ENCODE assay signal across 10 cellular contexts in genomic region chr1:35857830-35858229, GRCh38. TPM values are rescaled to one million over a fixed set of nuclear protein-coding genes. Genes with fewer than 3 reads are reported as not detected.
DNase-seq lines count a peak whose midpoint lies in the region; ATAC-seq, FAIRE-seq and TF ChIP-seq lines count a peak whose summit lies in the region.
"Had no signal": no experiment of that assay in that cellular context is flagged by ENCODE, and none has a peak within 500 bp of the region (broad histone marks: within the 10 kb centered on the region; RNA-seq: fewer than 3 reads in every experiment).

No MANE protein-coding gene starts in this region.

- TF ChIP-seq CTCF in Calu3 (IDR thresholded peaks at IDR 0.05; ENCODE audit: unreplicated experiment) (no peak), gastroesophageal sphincter (IDR thresholded peaks at IDR 0.05) (peak in 1 of 4 experiments; percentile 13)

- ATAC-seq in left colon: peak; percentile 68
- ATAC-seq in HG03175 (IDR thresholded peaks at IDR 0.05; ENCODE audit: unreplicated experiment): no peak
- no peak for ATAC-seq in gastroesophageal sphincter

- CTCF ChIA-PET in Calu3 (lab: Charles Lee): no interaction called here

- H3K27me3 ChIP-seq in gastroesophageal sphincter: no peaks in the 10 kb centered on the region

- no peak for TF ChIP-seq EP300 in gastroesophageal sphincter (IDR thresholded peaks at IDR 0.05)

- no peak overlapping the region for H3K4me3 ChIP-seq in gastroesophageal sphincter

- no peak overlapping the region for H3K27ac ChIP-seq in gastroesophageal sphincter

- intact Hi-C loops in Calu3 (cut with micrococcal nuclease; ENCODE audit: unreplicated experiment) (no loop called here), left colon (cut with DNase I, micrococcal nuclease) (no loop called here)

- H3K27me3 Mint-ChIP-seq in Calu3 (ENCODE audit: unreplicated experiment): no peaks in the 10 kb centered on the region

- H3K9me3 Mint-ChIP-seq in Calu3 (ENCODE audit: low read depth, unreplicated experiment): no peaks in the 10 kb centered on the region
- H3K9me3 Mint-ChIP-seq: T-helper 1 cell treated with Interleukin-12 subunit alpha and Interleukin-12 subunit beta and Interleukin-4 antibody, amounts not matched to agents 30 μg/mL and 1 μg/mL, for 36 hours had no signal

- H3K4me3 Mint-ChIP-seq in Calu3 (ENCODE audit: low read depth, unreplicated experiment): no peak overlapping the region
- H3K4me3 Mint-ChIP-seq: T-helper 1 cell treated with Interleukin-12 subunit alpha and Interleukin-12 subunit beta and Interleukin-4 antibody, amounts not matched to agents 30 μg/mL and 1 μg/mL, for 36 hours had no signal

- H3K36me3 Mint-ChIP-seq in Calu3 (ENCODE audit: insufficient read depth, unreplicated experiment): no peaks in the 10 kb centered on the region

- peak; percentile 69 for FAIRE-seq in TTC549 (lab: Jason Lieb, UNC)

- no peaks in the 10 kb centered on the region for H3K4me1 Mint-ChIP-seq in Calu3 (ENCODE audit: low read depth, unreplicated experiment)

- no TSS peak for BruUV-seq in Calu3 (replicated peaks; lab: Mats Ljungman, UMichigan)

- no peak for TF ChIP-seq POLR2A in gastroesophageal sphincter (IDR thresholded peaks at IDR 0.05)

- peak; percentile 2 for DNase-seq in Calu3
- DNase-seq in HT-29 (ENCODE audit: low spot score): peak; percentile 33
- DNase-seq in left colon: peak in 1 of 2 donors; percentile 19
- DNase-seq in glomerular visceral epithelial cell (ENCODE audit: extremely low spot score): no peak
- no peak for DNase-seq in activated effector memory CD4-positive, alpha-beta T cell treated with Interleukin-2 at 50 U/mL for 16 hours
- DNase-seq: stimulated activated CD4-positive, alpha-beta T cell treated with anti-CD3 and anti-CD28 coated beads, Interleukin-2, amount 100 ng/mL, for 48 hours had no signal

- H3K36me3 ChIP-seq in gastroesophageal sphincter: peaks cover 0 to 40% of the 10 kb centered on the region in 2 donors

- H3K4me1 ChIP-seq in gastroesophageal sphincter: no peaks in the 10 kb centered on the region

- H3K9me3 ChIP-seq in gastroesophageal sphincter: no peaks in the 10 kb centered on the region

- no peak overlapping the region for H3K27ac Mint-ChIP-seq in Calu3 (ENCODE audit: unreplicated experiment)
- H3K27ac Mint-ChIP-seq: T-helper 1 cell treated with Interleukin-12 subunit alpha and Interleukin-12 subunit beta and Interleukin-4 antibody, amounts not matched to agents 30 μg/mL and 1 μg/mL, for 36 hours had no signal

RNA-seq across cellular contexts. Expression of gene AGO1, which starts 25.2 kb away (rescaled TPM):
- 30.0 and 34.4 TPM in 2 replicates for total RNA-seq in Calu3 (2022)
- total RNA-seq in HT-29 (2014; rRNA removed; shearing (Covaris generic)): 11.1 and 13.6 TPM in 2 replicates
- total RNA-seq in left colon: 10 to 100 TPM; 23.7 to 25.1 TPM
- 10 to 100 TPM; 19.5 to 39.5 (median 24.1) TPM for total RNA-seq in gastroesophageal sphincter

RNA-seq across cellular contexts. Expression of gene AGO4, which starts 50.0 kb away (rescaled TPM):
- total RNA-seq in Calu3 (2022) (8.3 and 11.1 TPM in 2 replicates), left colon (10 to 100 TPM; 10.2 to 16.2 TPM), gastroesophageal sphincter (10 to 100 TPM; 25.0 to 45.5 (median 31.1) TPM)
- 2.8 and 3.3 TPM in 2 replicates for total RNA-seq in HT-29 (2014; rRNA removed; shearing (Covaris generic))

Comparison
In these comparisons a context has a peak if more than half of its experiments do, and no peak if none do; other contexts are left out.
1. DNase-seq: peak in Calu3 (single experiment) and HT-29 (single experiment); none in glomerular visceral epithelial cell (single experiment) and activated effector memory CD4-positive, alpha-beta T cell treated with Interleukin-2 at 50 U/mL for 16 hours (single experiment).